29 cellular contexts compared by ENCODE assay signal in genomic region chr2:221704442-221704841, GRCh38.
"Had no signal": no experiment of that assay in that cellular context is flagged by ENCODE, and none has a peak within 500 bp of the region (broad histone marks: within the 10 kb centered on the region; RNA-seq: fewer than 3 reads in every experiment).

No MANE protein-coding gene starts in this region.

- FAIRE-seq: urothelium cell line had no signal

- H3K9me3 ChIP-seq: stomach, suprapubic skin, testis, thoracic aorta, thyroid gland, tibial artery, tibial nerve, transverse colon, upper lobe of left lung, upper lobe of right lung, uterus, vagina had no signal

- H3K4me3 ChIP-seq: stomach, suprapubic skin, testis, thoracic aorta, thyroid gland, tibial artery, tibial nerve, transverse colon, upper lobe of left lung, upper lobe of right lung, uterus, vagina had no signal

- H3K27ac ChIP-seq: stomach, suprapubic skin, testis, thoracic aorta, thyroid gland, tibial artery, tibial nerve, upper lobe of left lung, upper lobe of right lung, uterus, vagina had no signal

- DNase-seq: stimulated activated CD4-positive, alpha-beta T cell treated with anti-CD3 and anti-CD28 coated beads, Interleukin-2, amount 100 ng/mL, for 48 hours; stimulated activated CD4-positive, alpha-beta T cell treated with anti-CD3 and anti-CD28 coated beads, Interleukin-4, amount 100 ng/mL, for 1 hour; stimulated activated CD4-positive, alpha-beta T cell treated with anti-CD3 and anti-CD28 coated beads, Interleukin-4, amount 100 ng/mL, for 24 hours; stimulated activated CD4-positive, alpha-beta T cell treated with anti-CD3 and anti-CD28 coated beads, Interleukin-4, amount 100 ng/mL, for 4 hours; stimulated activated CD8-positive, alpha-beta memory T cell treated with anti-CD3 and anti-CD28 coated beads, Interleukin-4, amount 100 ng/mL, for 48 hours; stimulated activated naive B cell treated with anti-CD40 and anti-IgM and Interleukin-4, amounts not matched to agents 10 μg/mL and 1 μg/mL and 100 μg/mL, for 72 hours; stimulated activated naive CD4-positive, alpha-beta T cell; stimulated activated naive CD4-positive, alpha-beta T cell treated with Interleukin-2 at 50 U/mL for 16 hours; stimulated activated naive CD8-positive, alpha-beta T cell treated with anti-CD3 and anti-CD28 coated beads, Interleukin-15, amount 100 ng/mL, for 72 hours; stimulated activated naive CD8-positive, alpha-beta T cell treated with anti-CD3 and anti-CD28 coated beads, Interleukin-15, Interleukin-2, amounts not matched to agents 100 U/mL and 50 U/mL, for 24 hours; stomach; substantia nigra; testis; thyroid gland; tibial artery; transverse colon; trophoblast cell; upper lobe of right lung; uterus had no signal

- H3K9me3 Mint-ChIP-seq: stimulated activated effector memory CD8-positive, alpha-beta T cell treated with anti-CD3 and anti-CD28 coated beads, Interleukin-12 subunit alpha, Interleukin-12 subunit beta, amount 100 ng/mL, for 72 hours; stimulated activated memory B cell treated with anti-CD40 and anti-IgM and Interleukin-4, amounts not matched to agents 10 μg/mL and 1 μg/mL and 100 μg/mL, for 72 hours; stimulated activated naive B cell treated with anti-CD40 and anti-IgM and Interleukin-4, amounts not matched to agents 10 μg/mL and 1 μg/mL and 100 μg/mL, for 72 hours; stimulated activated naive CD8-positive, alpha-beta T cell treated with anti-CD3 and anti-CD28 coated beads, Interleukin-15, Interleukin-2, amounts not matched to agents 100 ng/mL and 50 ng/mL, for 24 hours; type B pancreatic cell had no signal

- H3K4me1 Mint-ChIP-seq: stimulated activated effector memory CD8-positive, alpha-beta T cell treated with anti-CD3 and anti-CD28 coated beads, Interleukin-12 subunit alpha, Interleukin-12 subunit beta, amount 100 ng/mL, for 72 hours; stimulated activated memory B cell treated with anti-CD40 and anti-IgM and Interleukin-4, amounts not matched to agents 10 μg/mL and 1 μg/mL and 100 μg/mL, for 72 hours; stimulated activated naive B cell treated with anti-CD40 and anti-IgM and Interleukin-4, amounts not matched to agents 10 μg/mL and 1 μg/mL and 100 μg/mL, for 72 hours; stimulated activated naive CD8-positive, alpha-beta T cell treated with anti-CD3 and anti-CD28 coated beads, Interleukin-15, amount 100 ng/mL, for 72 hours had no signal

- H3K27me3 ChIP-seq: stomach, suprapubic skin, testis, thyroid gland, tibial artery, tibial nerve, transverse colon, upper lobe of left lung, upper lobe of right lung, uterus, vagina had no signal

- H3K4me1 ChIP-seq: stomach, suprapubic skin, testis, thyroid gland, tibial artery, tibial nerve, upper lobe of right lung, uterus, vagina had no signal

- ATAC-seq: stimulated activated effector memory CD8-positive, alpha-beta T cell treated with anti-CD3 and anti-CD28 coated beads, Interleukin-12 subunit alpha, Interleukin-12 subunit beta, amount 100 ng/mL, for 72 hours; stimulated activated memory B cell treated with anti-CD40 and anti-IgM and Interleukin-4, amounts not matched to agents 10 μg/mL and 1 μg/mL and 100 μg/mL, for 72 hours; stimulated activated naive B cell treated with anti-CD40 and anti-IgM and Interleukin-4, amounts not matched to agents 10 μg/mL and 1 μg/mL and 100 μg/mL, for 72 hours; stimulated activated naive CD8-positive, alpha-beta T cell treated with anti-CD3 and anti-CD28 coated beads, Interleukin-15, amount 100 ng/mL, for 72 hours; stimulated activated naive CD8-positive, alpha-beta T cell treated with anti-CD3 and anti-CD28 coated beads, Interleukin-15, Interleukin-2, amounts not matched to agents 100 U/mL and 50 U/mL, for 24 hours; upper lobe of right lung had no signal

- H3K36me3 ChIP-seq: stomach, suprapubic skin, thoracic aorta, thyroid gland, tibial artery, tibial nerve, transverse colon, upper lobe of left lung, upper lobe of right lung, uterus, vagina had no signal

- H3K4me3 Mint-ChIP-seq: stimulated activated effector memory CD8-positive, alpha-beta T cell treated with anti-CD3 and anti-CD28 coated beads, Interleukin-12 subunit alpha, Interleukin-12 subunit beta, amount 100 ng/mL, for 72 hours; stimulated activated memory B cell treated with anti-CD40 and anti-IgM and Interleukin-4, amounts not matched to agents 10 μg/mL and 1 μg/mL and 100 μg/mL, for 72 hours; stimulated activated naive B cell treated with anti-CD40 and anti-IgM and Interleukin-4, amounts not matched to agents 10 μg/mL and 1 μg/mL and 100 μg/mL, for 72 hours; stimulated activated naive CD8-positive, alpha-beta T cell treated with anti-CD3 and anti-CD28 coated beads, Interleukin-15, amount 100 ng/mL, for 72 hours; stimulated activated naive CD8-positive, alpha-beta T cell treated with anti-CD3 and anti-CD28 coated beads, Interleukin-15, Interleukin-2, amounts not matched to agents 100 ng/mL and 50 ng/mL, for 24 hours; type B pancreatic cell had no signal

- H3K36me3 Mint-ChIP-seq: stimulated activated effector memory CD8-positive, alpha-beta T cell treated with anti-CD3 and anti-CD28 coated beads, Interleukin-12 subunit alpha, Interleukin-12 subunit beta, amount 100 ng/mL, for 72 hours; stimulated activated memory B cell treated with anti-CD40 and anti-IgM and Interleukin-4, amounts not matched to agents 10 μg/mL and 1 μg/mL and 100 μg/mL, for 72 hours; stimulated activated naive B cell treated with anti-CD40 and anti-IgM and Interleukin-4, amounts not matched to agents 10 μg/mL and 1 μg/mL and 100 μg/mL, for 72 hours; type B pancreatic cell had no signal

- H3K27ac Mint-ChIP-seq: stimulated activated effector memory CD8-positive, alpha-beta T cell treated with anti-CD3 and anti-CD28 coated beads, Interleukin-12 subunit alpha, Interleukin-12 subunit beta, amount 100 ng/mL, for 72 hours; stimulated activated memory B cell treated with anti-CD40 and anti-IgM and Interleukin-4, amounts not matched to agents 10 μg/mL and 1 μg/mL and 100 μg/mL, for 72 hours; stimulated activated naive B cell treated with anti-CD40 and anti-IgM and Interleukin-4, amounts not matched to agents 10 μg/mL and 1 μg/mL and 100 μg/mL, for 72 hours; stimulated activated naive CD8-positive, alpha-beta T cell treated with anti-CD3 and anti-CD28 coated beads, Interleukin-15, amount 100 ng/mL, for 72 hours; stimulated activated naive CD8-positive, alpha-beta T cell treated with anti-CD3 and anti-CD28 coated beads, Interleukin-15, Interleukin-2, amounts not matched to agents 100 ng/mL and 50 ng/mL, for 24 hours; type B pancreatic cell had no signal

- H3K27me3 Mint-ChIP-seq: stimulated activated memory B cell treated with anti-CD40 and anti-IgM and Interleukin-4, amounts not matched to agents 10 μg/mL and 1 μg/mL and 100 μg/mL, for 72 hours; stimulated activated naive B cell treated with anti-CD40 and anti-IgM and Interleukin-4, amounts not matched to agents 10 μg/mL and 1 μg/mL and 100 μg/mL, for 72 hours; stimulated activated naive CD8-positive, alpha-beta T cell treated with anti-CD3 and anti-CD28 coated beads, Interleukin-15, amount 100 ng/mL, for 72 hours; stimulated activated naive CD8-positive, alpha-beta T cell treated with anti-CD3 and anti-CD28 coated beads, Interleukin-15, Interleukin-2, amounts not matched to agents 100 ng/mL and 50 ng/mL, for 24 hours had no signal
